In genomic region chr1:64269558-64269884, GRCh38 we compare ENCODE assay signal across 1 cellular context.
TF ChIP-seq lines count a peak whose summit lies in the region.

No MANE protein-coding gene starts in this region.

TF ChIP-seq in WTC11, 78 proteins besides CTCF, POLR2A, EP300 and RAD21 (continued from another document):
- TF ChIP-seq ZNF512 (CRISPR knock-in tag; IDR thresholded peaks at IDR 0.05; ENCODE audit: borderline replicate concordance) (no peak), TEAD1 (CRISPR knock-in tag; IDR thresholded peaks at IDR 0.05) (no peak), FOXJ3 (CRISPR knock-in tag; IDR thresholded peaks at IDR 0.05; ENCODE audit: borderline replicate concordance) (no peak), ZNF671 (CRISPR knock-in tag; IDR thresholded peaks at IDR 0.05) (no peak), FOXP4 (CRISPR knock-in tag; IDR thresholded peaks at IDR 0.05) (no peak), RELA (CRISPR knock-in tag; IDR thresholded peaks at IDR 0.05; ENCODE audit: borderline replicate concordance) (no peak), MLX (CRISPR knock-in tag; IDR thresholded peaks at IDR 0.05) (no peak)
